ENCODE assay signal across 1 cellular context in the genomic region with DNA sequence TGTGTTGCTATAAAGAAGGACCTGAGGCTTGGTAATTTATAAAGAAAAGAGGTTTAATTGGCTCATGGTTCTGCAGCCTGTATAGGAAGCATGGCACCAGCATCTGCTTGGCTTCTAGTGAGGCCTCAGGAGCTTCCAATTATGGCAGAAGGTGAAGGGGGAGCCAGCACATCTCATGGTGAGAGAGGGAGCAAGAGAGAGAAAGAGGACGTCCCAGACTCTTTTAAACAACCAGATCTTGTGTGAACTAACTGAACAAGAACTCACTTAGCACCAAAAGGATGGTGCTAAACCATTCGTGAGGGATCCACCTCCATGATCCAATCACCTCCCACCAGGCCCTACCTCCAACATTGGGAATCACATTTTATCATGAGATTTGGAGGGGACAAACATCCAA.
TF ChIP-seq lines count a peak whose summit lies in the region.

No MANE protein-coding gene starts in this region.

TF ChIP-seq in IMR-90, 13 proteins besides CTCF, POLR2A, EP300 and RAD21:
- TF ChIP-seq MXI1 (IDR thresholded peaks at IDR 0.05; ENCODE audit: borderline replicate concordance, low read depth, low read length) = no peak
- no peak for TF ChIP-seq CEBPB (IDR thresholded peaks at IDR 0.05; ENCODE audit: low read depth, low read length)
- TF ChIP-seq, protein P1, sequence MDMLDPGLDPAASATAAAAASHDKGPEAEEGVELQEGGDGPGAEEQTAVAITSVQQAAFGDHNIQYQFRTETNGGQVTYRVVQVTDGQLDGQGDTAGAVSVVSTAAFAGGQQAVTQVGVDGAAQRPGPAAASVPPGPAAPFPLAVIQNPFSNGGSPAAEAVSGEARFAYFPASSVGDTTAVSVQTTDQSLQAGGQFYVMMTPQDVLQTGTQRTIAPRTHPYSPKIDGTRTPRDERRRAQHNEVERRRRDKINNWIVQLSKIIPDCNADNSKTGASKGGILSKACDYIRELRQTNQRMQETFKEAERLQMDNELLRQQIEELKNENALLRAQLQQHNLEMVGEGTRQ (IDR thresholded peaks at IDR 0.05; ENCODE audit: low read depth, low read length) = no peak
- no peak for TF ChIP-seq SMC3 (IDR thresholded peaks at IDR 0.05; ENCODE audit: low read depth, low read length)
- TF ChIP-seq, protein P2, sequence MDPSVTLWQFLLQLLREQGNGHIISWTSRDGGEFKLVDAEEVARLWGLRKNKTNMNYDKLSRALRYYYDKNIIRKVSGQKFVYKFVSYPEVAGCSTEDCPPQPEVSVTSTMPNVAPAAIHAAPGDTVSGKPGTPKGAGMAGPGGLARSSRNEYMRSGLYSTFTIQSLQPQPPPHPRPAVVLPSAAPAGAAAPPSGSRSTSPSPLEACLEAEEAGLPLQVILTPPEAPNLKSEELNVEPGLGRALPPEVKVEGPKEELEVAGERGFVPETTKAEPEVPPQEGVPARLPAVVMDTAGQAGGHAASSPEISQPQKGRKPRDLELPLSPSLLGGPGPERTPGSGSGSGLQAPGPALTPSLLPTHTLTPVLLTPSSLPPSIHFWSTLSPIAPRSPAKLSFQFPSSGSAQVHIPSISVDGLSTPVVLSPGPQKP (IDR thresholded peaks at IDR 0.05; ENCODE audit: borderline replicate concordance, low read depth, low read length) = no peak
- no peak for TF ChIP-seq NFE2L2 (IDR thresholded peaks at IDR 0.05; ENCODE audit: low read depth, low read length)
- no peak for TF ChIP-seq MAZ (IDR thresholded peaks at IDR 0.05; ENCODE audit: borderline replicate concordance, low read depth, low read length)
- TF ChIP-seq RFX5 (IDR thresholded peaks at IDR 0.05; ENCODE audit: low read depth, low read length) = no peak
TF ChIP-seq in IMR-90: peak in this region for 0.
